In genomic region chr1:9798236-9799130, GRCh38 we compare ENCODE assay signal across 10 cellular contexts. TPM values are rescaled to one million over a fixed set of nuclear protein-coding genes. Genes with fewer than 3 reads are reported as not detected.
A peak's percentile ranks its signal among the peaks of the same experiment; 100 is the strongest.
DNase-seq lines count a peak whose midpoint lies in the region; ATAC-seq and TF ChIP-seq lines count a peak whose summit lies in the region.
"Had no signal": no experiment of that assay in that cellular context is flagged by ENCODE, and none has a peak within 500 bp of the region (broad histone marks: within the 10 kb centered on the region; RNA-seq: fewer than 3 reads in every experiment).

No MANE protein-coding gene starts in this region.

- H3K27me3 Mint-ChIP-seq in activated CD4-positive, alpha-beta memory T cell treated with anti-CD3 and anti-CD28 coated beads, Interleukin-2, amount 10 ng/mL, durations not matched to agents 7 days and 5 days: no peaks in the 10 kb centered on the region
- H3K27me3 Mint-ChIP-seq in activated CD4-positive, alpha-beta memory T cell treated with anti-CD3 and anti-CD28 coated beads for 36 hours: no peaks in the 10 kb centered on the region
- H3K27me3 Mint-ChIP-seq in activated naive CD8-positive, alpha-beta T cell treated with anti-CD3 and anti-CD28 coated beads for 36 hours: no peaks in the 10 kb centered on the region

- CTCF ChIA-PET in activated CD4-positive, alpha-beta memory T cell treated with anti-CD3 and anti-CD28 coated beads, Interleukin-2, amount 10 ng/mL, durations not matched to agents 7 days and 5 days (lab: Charles Lee): interaction anchor here (1.1 to 1.7 kb wide), 3 partner anchors 11 to 146 kb away, joined by 3 to 4 read pairs (median 3); no protein-coding TSS in a partner anchor
- CTCF ChIA-PET in activated CD4-positive, alpha-beta memory T cell treated with anti-CD3 and anti-CD28 coated beads for 36 hours (lab: Charles Lee): interaction anchor here (1.2 to 6.9 kb wide), 2 partner anchors 12 to 151 kb away, joined by 3 to 47 read pairs; no protein-coding TSS in a partner anchor

- DNase-seq in activated CD4-positive, alpha-beta memory T cell treated with anti-CD3 and anti-CD28 coated beads, Interleukin-2, amount 10 ng/mL, durations not matched to agents 7 days and 5 days: no peak
- no peak for DNase-seq in activated CD4-positive, alpha-beta memory T cell treated with anti-CD3 and anti-CD28 coated beads for 36 hours
- no peak for DNase-seq in activated naive CD8-positive, alpha-beta T cell treated with anti-CD3 and anti-CD28 coated beads for 36 hours
- DNase-seq in heart right ventricle: no peak
- no peak for DNase-seq in NCI-H510A treated with DMSO at 0.1 percent for 48 hours (lab: John Stamatoyannopoulos, UW)
- DNase-seq in NCI-H2196 (lab: John Stamatoyannopoulos, UW; ENCODE audit: unreplicated experiment): no peak

- no peaks in the 10 kb centered on the region for H3K9me3 ChIP-seq in heart right ventricle
- no peaks in the 10 kb centered on the region for H3K9me3 ChIP-seq in thymus (ENCODE audit: control insufficient read depth)
- H3K9me3 ChIP-seq: SJSA1 had no signal

- peak overlapping the region; percentile 85 for H3K27ac Mint-ChIP-seq in activated CD4-positive, alpha-beta memory T cell treated with anti-CD3 and anti-CD28 coated beads, Interleukin-2, amount 10 ng/mL, durations not matched to agents 7 days and 5 days
- H3K27ac Mint-ChIP-seq in activated CD4-positive, alpha-beta memory T cell treated with anti-CD3 and anti-CD28 coated beads for 36 hours: no peak overlapping the region
- peak overlapping the region; percentile 14 for H3K27ac Mint-ChIP-seq in activated naive CD8-positive, alpha-beta T cell treated with anti-CD3 and anti-CD28 coated beads for 36 hours

- H3K36me3 ChIP-seq in heart right ventricle (no peaks in the 10 kb centered on the region), thymus (ENCODE audit: control insufficient read depth, insufficient read depth) (no peaks in the 10 kb centered on the region)
- H3K36me3 ChIP-seq: SJSA1 had no signal

- ATAC-seq in heart right ventricle: peak in 5 of 8 donors; percentile 9 to 82 (median 46)
- ATAC-seq in HG02970 (IDR thresholded peaks at IDR 0.05; ENCODE audit: low FRiP score, unreplicated experiment): no peak

- no peaks in the 10 kb centered on the region for H3K27me3 ChIP-seq in heart right ventricle
- no peaks in the 10 kb centered on the region for H3K27me3 ChIP-seq in thymus (ENCODE audit: control insufficient read depth, insufficient read depth)
- H3K27me3 ChIP-seq: SJSA1 had no signal

- peak overlapping the region; percentile 24 for H3K4me3 Mint-ChIP-seq in activated CD4-positive, alpha-beta memory T cell treated with anti-CD3 and anti-CD28 coated beads, Interleukin-2, amount 10 ng/mL, durations not matched to agents 7 days and 5 days
- no peak overlapping the region for H3K4me3 Mint-ChIP-seq in activated CD4-positive, alpha-beta memory T cell treated with anti-CD3 and anti-CD28 coated beads for 36 hours
- H3K4me3 Mint-ChIP-seq in activated naive CD8-positive, alpha-beta T cell treated with anti-CD3 and anti-CD28 coated beads for 36 hours: peak overlapping the region; percentile 16

- no peaks in the 10 kb centered on the region for H3K9me3 Mint-ChIP-seq in activated CD4-positive, alpha-beta memory T cell treated with anti-CD3 and anti-CD28 coated beads, Interleukin-2, amount 10 ng/mL, durations not matched to agents 7 days and 5 days
- H3K9me3 Mint-ChIP-seq in activated CD4-positive, alpha-beta memory T cell treated with anti-CD3 and anti-CD28 coated beads for 36 hours: no peaks in the 10 kb centered on the region
- peaks cover 1% of the 10 kb centered on the region for H3K9me3 Mint-ChIP-seq in activated naive CD8-positive, alpha-beta T cell treated with anti-CD3 and anti-CD28 coated beads for 36 hours

- intact Hi-C loops in activated CD4-positive, alpha-beta memory T cell treated with anti-CD3 and anti-CD28 coated beads for 36 hours (cut with micrococcal nuclease): no loop called here
- intact Hi-C loops in heart right ventricle (cut with DNase I): no loop called here

- POLR2A ChIA-PET in activated CD4-positive, alpha-beta memory T cell treated with anti-CD3 and anti-CD28 coated beads, Interleukin-2, amount 10 ng/mL, durations not matched to agents 7 days and 5 days (lab: Charles Lee): interaction anchor here (1.8 kb wide), 1 partner anchor 70 kb away, joined by 5 read pairs; no protein-coding TSS in a partner anchor
- POLR2A ChIA-PET in activated CD4-positive, alpha-beta memory T cell treated with anti-CD3 and anti-CD28 coated beads for 36 hours (lab: Charles Lee): no interaction called here

- H3K27ac ChIP-seq in heart right ventricle (peak overlapping the region in 2 of 10 donors; percentile 31 to 37), thymus (ENCODE audit: low read depth) (peak overlapping the region; percentile 2)
- H3K27ac ChIP-seq: C4-2B, SJSA1 had no signal

- H3K4me1 ChIP-seq in heart right ventricle (peaks cover 3 to 55% (median 45%) of the 10 kb centered on the region in 9 donors), thymus (ENCODE audit: control insufficient read depth, insufficient read depth, low read length) (no peaks in the 10 kb centered on the region)

- TF ChIP-seq CTCF in heart right ventricle (IDR thresholded peaks at IDR 0.05): no peak

- H3K36me3 Mint-ChIP-seq in activated CD4-positive, alpha-beta memory T cell treated with anti-CD3 and anti-CD28 coated beads, Interleukin-2, amount 10 ng/mL, durations not matched to agents 7 days and 5 days (ENCODE audit: low read depth): peaks cover 23% of the 10 kb centered on the region
- no peaks in the 10 kb centered on the region for H3K36me3 Mint-ChIP-seq in activated CD4-positive, alpha-beta memory T cell treated with anti-CD3 and anti-CD28 coated beads for 36 hours
- H3K36me3 Mint-ChIP-seq in activated naive CD8-positive, alpha-beta T cell treated with anti-CD3 and anti-CD28 coated beads for 36 hours: peaks cover 10% of the 10 kb centered on the region

- no peak overlapping the region for H3K4me3 ChIP-seq in heart right ventricle
- H3K4me3 ChIP-seq in thymus (ENCODE audit: low read length): no peak overlapping the region
- H3K4me3 ChIP-seq: SJSA1 had no signal

- 79 to 83% methylated on average over 11 of the region's 11 CpGs for WGBS in heart right ventricle, 2 donors
- 96% methylated on average over 11 of the region's 11 CpGs for WGBS in thymus

- H3K4me1 Mint-ChIP-seq in activated CD4-positive, alpha-beta memory T cell treated with anti-CD3 and anti-CD28 coated beads, Interleukin-2, amount 10 ng/mL, durations not matched to agents 7 days and 5 days: peaks cover 48% of the 10 kb centered on the region
- peaks cover 49% of the 10 kb centered on the region for H3K4me1 Mint-ChIP-seq in activated CD4-positive, alpha-beta memory T cell treated with anti-CD3 and anti-CD28 coated beads for 36 hours (ENCODE audit: low read depth)
- peaks cover 57% of the 10 kb centered on the region for H3K4me1 Mint-ChIP-seq in activated naive CD8-positive, alpha-beta T cell treated with anti-CD3 and anti-CD28 coated beads for 36 hours

RNA-seq across cellular contexts. Expression of gene CLSTN1, which starts 25.3 kb away (rescaled TPM):
- total RNA-seq in activated CD4-positive, alpha-beta memory T cell treated with anti-CD3 and anti-CD28 coated beads, Interleukin-2, amount 10 ng/mL, durations not matched to agents 7 days and 5 days: 100 to 1,000 TPM in 1 of 2 experiments, 10 to 100 TPM in 1; 96.9 to 102 TPM
- total RNA-seq in activated CD4-positive, alpha-beta memory T cell treated with anti-CD3 and anti-CD28 coated beads for 36 hours: 10 to 100 TPM; 33.6 to 34.1 TPM
- total RNA-seq in activated naive CD8-positive, alpha-beta T cell treated with anti-CD3 and anti-CD28 coated beads for 36 hours: 10 to 100 TPM; 30.4 to 31.0 TPM
- 10 to 100 TPM; 41.7 to 79.8 (median 64.2) TPM for total RNA-seq in heart right ventricle
- polyA plus RNA-seq in heart right ventricle (10 to 100 TPM; 37.1 to 37.4 TPM), thymus (63.1 TPM)
